17 cellular contexts compared by ENCODE assay signal in the genomic region with DNA sequence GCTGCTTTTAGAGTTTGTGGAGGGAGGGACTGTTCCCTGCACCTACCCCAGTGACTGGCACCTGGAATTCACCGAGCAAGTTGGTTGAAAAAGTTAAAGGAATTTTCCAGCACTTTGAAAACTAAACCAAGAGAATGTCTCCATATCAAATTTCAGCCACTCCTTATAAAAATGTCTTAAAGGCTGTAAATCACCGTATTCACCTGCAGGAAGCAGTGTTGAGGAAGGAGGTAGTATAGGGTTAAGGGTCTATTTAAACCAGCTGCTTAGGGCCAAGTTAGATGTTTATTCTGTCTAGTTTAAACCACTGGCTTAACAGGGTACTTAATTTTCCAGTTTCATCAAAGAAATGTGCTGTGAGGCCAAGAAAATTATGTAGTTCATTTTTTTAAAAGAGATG. TPM values are rescaled to one million over a fixed set of nuclear protein-coding genes. Genes with fewer than 3 reads are reported as not detected.
DNase-seq lines count a peak whose midpoint lies in the region; ATAC-seq and TF ChIP-seq lines count a peak whose summit lies in the region.
"Had no signal": no experiment of that assay in that cellular context is flagged by ENCODE, and none has a peak within 500 bp of the region (broad histone marks: within the 10 kb centered on the region; RNA-seq: fewer than 3 reads in every experiment).

No MANE protein-coding gene starts in this region.

- H3K36me3 ChIP-seq in DOHH2 (ENCODE audit: control insufficient read depth, low read length) (no peaks in the 10 kb centered on the region), mesendoderm (ENCODE audit: control insufficient read depth, insufficient read depth, low read length) (no peaks in the 10 kb centered on the region)
- H3K36me3 ChIP-seq: BLaER1, left lung had no signal

- no peak overlapping the region for H3K4ac ChIP-seq in mesendoderm (ENCODE audit: low read depth, low read length)

- H3K4me3 Mint-ChIP-seq in WTC11: no peak overlapping the region
- H3K4me3 Mint-ChIP-seq: activated naive CD4-positive, alpha-beta T cell treated with anti-CD3 and anti-CD28 coated beads, Interleukin-2, amount 10 ng/mL, durations not matched to agents 7 days and 5 days had no signal

- no peak overlapping the region for H2BK120ac ChIP-seq in mesendoderm (ENCODE audit: low read depth, low read length)

- H3K27ac ChIP-seq in DOHH2 (ENCODE audit: low read depth, low read length) (no peak overlapping the region), mesendoderm (ENCODE audit: low read depth, low read length) (no peak overlapping the region)
- H3K27ac ChIP-seq: BLaER1, heart right ventricle, left lung had no signal

- no peak overlapping the region; the same call in 1 of the 2 replicates for H3K27ac Mint-ChIP-seq in WTC11
- H3K27ac Mint-ChIP-seq: activated naive CD4-positive, alpha-beta T cell treated with anti-CD3 and anti-CD28 coated beads, Interleukin-2, amount 10 ng/mL, durations not matched to agents 7 days and 5 days had no signal

- H2BK15ac ChIP-seq in mesendoderm (replicated peaks; ENCODE audit: low read depth): no peak overlapping the region

- WGBS in mesendoderm (ENCODE audit: extremely low coverage, insufficient coverage, low lambda C conversion rate): no CpG with 5 or more reads among the region's 2 CpGs

- peaks cover 11% of the 10 kb centered on the region for H3K4me1 ChIP-seq in DOHH2 (ENCODE audit: control insufficient read depth, low read length)
- peaks cover 2% of the 10 kb centered on the region for H3K4me1 ChIP-seq in mesendoderm (ENCODE audit: control insufficient read depth, low read depth, low read length)

- no peak overlapping the region for H3K9ac ChIP-seq in mesendoderm (ENCODE audit: low read length)
- H3K9ac ChIP-seq: BLaER1 had no signal

- H3K36me3 Mint-ChIP-seq in WTC11: no peaks in the 10 kb centered on the region
- H3K36me3 Mint-ChIP-seq: activated naive CD4-positive, alpha-beta T cell treated with anti-CD3 and anti-CD28 coated beads, Interleukin-2, amount 10 ng/mL, durations not matched to agents 7 days and 5 days; naive B cell had no signal

- peak; percentile 10 for DNase-seq in HEK293T (ENCODE audit: extremely low spot score)
- no peak for DNase-seq in WTC11 (ENCODE audit: low spot score)
- peak; percentile 62 for DNase-seq in mesendoderm
- DNase-seq in retina: no peak
- DNase-seq in midbrain (lab: John Stamatoyannopoulos, UW): no peak
- DNase-seq in NCI-H1930 (lab: John Stamatoyannopoulos, UW): no peak
- DNase-seq: activated CD4-positive, CD25-positive, alpha-beta regulatory T cell; activated naive CD4-positive, alpha-beta T cell treated with anti-CD3 and anti-CD28 coated beads, Interleukin-2, amount 10 ng/mL, durations not matched to agents 7 days and 5 days; caudate nucleus; heart right ventricle; left lung; naive B cell; NCI-H2171; stimulated activated CD4-positive, alpha-beta T cell treated with anti-CD3 and anti-CD28 coated beads, Interleukin-2, amount 100 ng/mL, for 24 hours; trophoblast cell had no signal

- no peak overlapping the region for H3K18ac ChIP-seq in mesendoderm (ENCODE audit: low read length)

- H3K4me1 Mint-ChIP-seq in WTC11: peaks cover 43% of the 10 kb centered on the region

- no peaks in the 10 kb centered on the region for H4K20me1 ChIP-seq in DOHH2 (ENCODE audit: control insufficient read depth, insufficient read depth, low read depth, low read length)

- POLR2A ChIA-PET in HEK293T (lab: Yijun Ruan, JAX): no interaction called here
- POLR2A ChIA-PET in WTC11 (lab: Charles Lee): no interaction called here

- no peak overlapping the region for H2AK5ac ChIP-seq in mesendoderm (ENCODE audit: low read length)

- no peaks in the 10 kb centered on the region for H3K79me1 ChIP-seq in mesendoderm (ENCODE audit: low read length)

- H3K4me3 ChIP-seq in DOHH2 (ENCODE audit: low read length) (no peak overlapping the region), mesendoderm (ENCODE audit: low read length) (no peak overlapping the region)
- H3K4me3 ChIP-seq: BLaER1, heart right ventricle, left lung had no signal

- H3K9me3 Mint-ChIP-seq in WTC11: peaks cover 9% of the 10 kb centered on the region
- H3K9me3 Mint-ChIP-seq: activated naive CD4-positive, alpha-beta T cell treated with anti-CD3 and anti-CD28 coated beads, Interleukin-2, amount 10 ng/mL, durations not matched to agents 7 days and 5 days; naive B cell had no signal

- no peaks in the 10 kb centered on the region for H3K9me2 ChIP-seq in DOHH2 (replicated peaks; ENCODE audit: control insufficient read depth, low read length)

- H3K9me3 ChIP-seq in DOHH2 (ENCODE audit: control insufficient read depth, insufficient read depth, low read length): no peaks in the 10 kb centered on the region
- H3K9me3 ChIP-seq: BLaER1, heart right ventricle, left lung had no signal

- peaks cover 12% of the 10 kb centered on the region for H3K27me3 Mint-ChIP-seq in WTC11 (ENCODE audit: low read depth)

- H4K8ac ChIP-seq in mesendoderm (ENCODE audit: low read depth, low read length): no peak overlapping the region

- no peak overlapping the region for H4K5ac ChIP-seq in mesendoderm (ENCODE audit: low read length)

- H3K27me3 ChIP-seq in DOHH2 (ENCODE audit: control insufficient read depth, low read length): peaks cover 42% of the 10 kb centered on the region
- H3K27me3 ChIP-seq in mesendoderm (ENCODE audit: insufficient read depth, low read length, poor library complexity): no peaks in the 10 kb centered on the region
- H3K27me3 ChIP-seq: BLaER1, heart right ventricle, left lung had no signal

- H3K4me2 ChIP-seq in DOHH2 (ENCODE audit: low read length) (no peak overlapping the region), mesendoderm (ENCODE audit: low read length) (no peak overlapping the region)
- H3K4me2 ChIP-seq: BLaER1 had no signal

- H3F3A ChIP-seq in DOHH2 (ENCODE audit: control insufficient read depth, insufficient read depth): peaks cover 4% of the 10 kb centered on the region; the same call in 1 of the 2 replicates

- no peak overlapping the region for H2BK5ac ChIP-seq in mesendoderm (ENCODE audit: low read length)

- H3K79me2 ChIP-seq in DOHH2 (ENCODE audit: control insufficient read depth, low read length) (no peaks in the 10 kb centered on the region), mesendoderm (ENCODE audit: control insufficient read depth, insufficient read depth, low read length) (peaks cover 3% of the 10 kb centered on the region)

- CTCF ChIA-PET in HEK293T (lab: Yijun Ruan, JAX) (interaction anchor here (0.6 kb wide), 1 partner anchor 124 kb away, joined by 3 read pairs; no protein-coding TSS in a partner anchor), WTC11 (lab: Charles Lee) (interaction anchor here (1.0 to 1.3 kb wide), 2 partner anchors 10 to 109 kb away, joined by 3 to 4 read pairs; no protein-coding TSS in a partner anchor)

- ATAC-seq in WTC11: peak; percentile 8; the same call in 1 of the 2 replicates
- ATAC-seq: heart right ventricle, left lung had no signal

- TF ChIP-seq CTCF in DOHH2 (IDR thresholded peaks at IDR 0.05; ENCODE audit: low read depth, low read length, poor library complexity, severe bottlenecking): peak; percentile 21
- TF ChIP-seq CTCF in WTC11 (IDR thresholded peaks at IDR 0.05): no peak

- H3K56ac ChIP-seq in mesendoderm (ENCODE audit: low read length): no peak overlapping the region

- no peak overlapping the region for H3K23ac ChIP-seq in mesendoderm (ENCODE audit: low read length)

TF ChIP-seq in HEK293T, 16 proteins besides CTCF, POLR2A, EP300 and RAD21:
- TF ChIP-seq PKNOX1 (IDR thresholded peaks at IDR 0.05) (peak; percentile 51), L3MBTL2 (conservative IDR thresholded peaks at IDR 0.05) (no peak), CTBP1 (IDR thresholded peaks at IDR 0.05; ENCODE audit: borderline replicate concordance) (no peak)
TF ChIP-seq in HEK293T: peak in this region for 1.

TF ChIP-seq in WTC11, 78 proteins besides CTCF, POLR2A, EP300 and RAD21 (continues in another document):
- no peak for TF ChIP-seq FOXP4 (CRISPR knock-in tag; IDR thresholded peaks at IDR 0.05)
- TF ChIP-seq ZNF219 (CRISPR knock-in tag; IDR thresholded peaks at IDR 0.05; ENCODE audit: borderline replicate concordance): no peak

RNA-seq across cellular contexts. Expression of gene RAB20, which starts 3.8 kb away (rescaled TPM):
- total RNA-seq in WTC11 (2021): 14.3 to 19.0 TPM (median 18.6 TPM) in 3 replicates
- 30.9 TPM for polyA plus RNA-seq in mesendoderm (2013, experiment 1 of 2)
- polyA plus RNA-seq in mesendoderm (2013, experiment 2 of 2): 30.6 TPM

RNA-seq across cellular contexts. Expression of gene NAXD, which starts 50.0 kb away (rescaled TPM):
- total RNA-seq in WTC11 (2021): 26.8 to 29.3 TPM (median 27.9 TPM) in 3 replicates
- polyA plus RNA-seq in mesendoderm (2013, experiment 1 of 2): 22.1 TPM
- 22.1 TPM for polyA plus RNA-seq in mesendoderm (2013, experiment 2 of 2)

Comparison
In these comparisons a context has a peak if more than half of its experiments do, and no peak if none do; other contexts are left out.
1. DNase-seq: peak in HEK293T (single experiment) and mesendoderm (single experiment); none in WTC11 (single experiment), retina (single experiment), midbrain (single experiment) and NCI-H1930 (0 of 2).